26 cellular contexts compared by ENCODE assay signal in genomic region chr18:58277457-58277739, GRCh38.
A peak's percentile ranks its signal among the peaks of the same experiment; 100 is the strongest.
DNase-seq lines count a peak whose midpoint lies in the region; ATAC-seq, FAIRE-seq and TF ChIP-seq lines count a peak whose summit lies in the region.
"Had no signal": no experiment of that assay in that cellular context is flagged by ENCODE, and none has a peak within 500 bp of the region (broad histone marks: within the 10 kb centered on the region; RNA-seq: fewer than 3 reads in every experiment).

No MANE protein-coding gene starts in this region.

- WGBS in liver = 30% methylated on average over 2 of the region's 2 CpGs
- 76% methylated on average over 1 of the region's 2 CpGs for WGBS in HepG2 (ENCODE audit: low lambda C conversion rate)

- H3K4me1 ChIP-seq in liver (ENCODE audit: control insufficient read depth in 4 of 4, insufficient read depth in 4 of 4, low read length in 3 of 4) = peaks cover 6 to 37% (median 25%) of the 10 kb centered on the region in 4 donors
- H3K4me1 ChIP-seq in HepG2 (ENCODE audit: insufficient read depth, low read length) = peaks cover 49% of the 10 kb centered on the region
- H3K4me1 ChIP-seq in duodenal mucosa (ENCODE audit: control insufficient read depth in 1 of 2, insufficient read depth in 2 of 2, low read length in 2 of 2) = peaks cover 5 to 29% of the 10 kb centered on the region in 2 donors
- H3K4me1 ChIP-seq in muscle layer of colon (ENCODE audit: insufficient read depth, low read length) = peaks cover 26% of the 10 kb centered on the region
- H3K4me1 ChIP-seq: A549 had no signal

- H3K79me2 ChIP-seq in HepG2 (ENCODE audit: insufficient read depth, low read length) = peaks cover 50% of the 10 kb centered on the region

- no peak overlapping the region for H3K4me2 ChIP-seq in HepG2 (ENCODE audit: low read depth, low read length)
- H3K4me2 ChIP-seq: A549 had no signal

- 0 out of 2 replicates have a peak, but pooled peaks cover 6% of the 10 kb centered on the region for H4K20me1 ChIP-seq in HepG2 (ENCODE audit: insufficient read depth, low read length)

- peak overlapping the region in 1 of 3 donors; percentile 9 for H3K4me3 ChIP-seq in liver (ENCODE audit: low read depth in 1 of 3, low read length in 3 of 3)
- H3K4me3 ChIP-seq in HepG2 (replicated peaks in 1 of 3; ENCODE audit: insufficient read depth in 1 of 3, low read depth in 2 of 3, low read length in 3 of 3) = no peak overlapping the region
- H3K4me3 ChIP-seq in duodenal mucosa (ENCODE audit: low read depth in 1 of 2, low read length in 2 of 2) = peak overlapping the region; percentile 12 to 45
- H3K4me3 ChIP-seq in muscle layer of colon (ENCODE audit: low read depth in 1 of 2, low read length in 2 of 2) = peak overlapping the region in 1 of 2 donors; percentile 20
- H3K4me3 ChIP-seq: A549 had no signal

- POLR2A ChIA-PET in HepG2 (lab: Yijun Ruan, JAX) = no interaction called here

- ATAC-seq in HepG2 = no peak
- ATAC-seq: A549; activated naive CD8-positive, alpha-beta T cell treated with anti-CD3 and anti-CD28 coated beads, Interleukin-2, amount 50 U/mL, for 24 hours; natural killer cell had no signal

- no peaks in the 10 kb centered on the region for H3K9me3 ChIP-seq in liver (ENCODE audit: control insufficient read depth in 4 of 4, low read length in 3 of 4)
- H3K9me3 ChIP-seq in HepG2 (ENCODE audit: low read length) = no peaks in the 10 kb centered on the region
- no peaks in the 10 kb centered on the region for H3K9me3 ChIP-seq in duodenal mucosa (ENCODE audit: control insufficient read depth in 1 of 2, low read length in 2 of 2)
- no peaks in the 10 kb centered on the region for H3K9me3 ChIP-seq in muscle layer of colon (ENCODE audit: low read length)
- H3K9me3 ChIP-seq: A549 had no signal

- intact Hi-C loops in HepG2 (cut with micrococcal nuclease; ENCODE audit: unreplicated experiment) (no loop called here), posterior vena cava (cut with DNase I) (no loop called here)

- no peak for DNase-seq in HepG2 (ENCODE audit: low spot score)
- DNase-seq in posterior vena cava (ENCODE audit: low spot score) = no peak
- no peak for DNase-seq in LoVo (ENCODE audit: low spot score)
- DNase-seq in NCI-H345 (lab: John Stamatoyannopoulos, UW) = no peak
- DNase-seq in pons (ENCODE audit: low spot score) = no peak
- DNase-seq: activated CD4-positive, alpha-beta T cell treated with anti-CD3 and anti-CD28 coated beads for 48 hours; activated effector memory CD4-positive, alpha-beta T cell treated with Interleukin-2 at 50 U/mL for 16 hours; activated naive CD8-positive, alpha-beta T cell treated with anti-CD3 and anti-CD28 coated beads, Interleukin-2, amount 50 U/mL, for 24 hours; EL; HCEC 1CT; Karpas-422; natural killer cell; NCI-H1048; NCI-H2107; NCI-H510A treated with DMSO at 0.1 percent for 48 hours; posterior cingulate gyrus; RPMI8226; SW 1271 had no signal

- no peak overlapping the region for H2AFZ ChIP-seq in HepG2 (ENCODE audit: low read length)

- H3K27me3 ChIP-seq in liver (ENCODE audit: control insufficient read depth in 4 of 4, insufficient read depth in 4 of 4, low read length in 3 of 4) (no peaks in the 10 kb centered on the region), HepG2 (ENCODE audit: control insufficient read depth in 1 of 2, insufficient read depth in 2 of 2, low read length in 2 of 2) (no peaks in the 10 kb centered on the region), duodenal mucosa (ENCODE audit: control insufficient read depth in 1 of 2, insufficient read depth in 2 of 2, low read length in 2 of 2) (no peaks in the 10 kb centered on the region), muscle layer of colon (ENCODE audit: control insufficient read depth in 1 of 2, insufficient read depth in 2 of 2, low read length in 2 of 2) (no peaks in the 10 kb centered on the region)

- no TSS peak for BruUV-seq in HepG2 (replicated peaks; lab: Mats Ljungman, UMichigan)

- TF ChIP-seq CTCF in liver (IDR thresholded peaks at IDR 0.05; ENCODE audit: low read depth, low read length, missing input control) (no peak), HepG2 (CRISPR knock-in tag; IDR thresholded peaks at IDR 0.05) (no peak)

- TF ChIP-seq POLR2A in HepG2 (IDR thresholded peaks at IDR 0.05; ENCODE audit: insufficient read depth in 1 of 2, low read depth in 2 of 2, low read length in 2 of 2) = no peak

- H3K9ac ChIP-seq in liver (ENCODE audit: low read depth in 1 of 2, low read length in 2 of 2) (peak overlapping the region in 1 of 2 donors; percentile 60), HepG2 (ENCODE audit: insufficient read depth, low read depth, low read length) (no peak overlapping the region), duodenal mucosa (ENCODE audit: low read depth in 1 of 2, low read length in 2 of 2) (peak overlapping the region; percentile 24 to 49), muscle layer of colon (ENCODE audit: low read length) (no peak overlapping the region)

- CTCF ChIA-PET in HepG2 (lab: Yijun Ruan, JAX; ENCODE audit: low intra/inter-chr PET ratio, low total read pairs) = no interaction called here

- TF ChIP-seq RAD21 in liver (IDR thresholded peaks at IDR 0.05) (no peak), HepG2 (CRISPR knock-in tag; IDR thresholded peaks at IDR 0.05) (no peak)

- in situ Hi-C loops in HepG2 (cut with HindIII; ENCODE audit: extremely low pct_ligation_motif_present, low pct_unique_long_range_greater_than_20kb) = no loop called here

- FAIRE-seq in HepG2 (lab: Jason Lieb, UNC) = no peak
- FAIRE-seq: A549, bronchial epithelial cell, endothelial cell of umbilical vein, GM18507, urothelium cell line had no signal

- H3K36me3 ChIP-seq in liver (ENCODE audit: control insufficient read depth in 4 of 4, insufficient read depth in 3 of 4, low read depth in 1 of 4, low read length in 3 of 4) (no peaks in the 10 kb centered on the region), HepG2 (replicated peaks in 1 of 2; ENCODE audit: control insufficient read depth in 1 of 2, insufficient read depth in 2 of 2, low read length in 2 of 2) (peaks cover 1 to 11% of the 10 kb centered on the region in 2 experiments; a peak in 3 of 5 replicates), duodenal mucosa (ENCODE audit: control insufficient read depth in 1 of 2, insufficient read depth in 2 of 2, low read length in 2 of 2) (no peaks in the 10 kb centered on the region), muscle layer of colon (ENCODE audit: insufficient read depth, low read length) (no peaks in the 10 kb centered on the region)

- no peak for TF ChIP-seq EP300 in HepG2 (IDR thresholded peaks at IDR 0.05; ENCODE audit: low read depth in 2 of 2, low read length in 2 of 2)
- no peak for TF ChIP-seq EP300 in HepG2 (CRISPR knock-in tag; IDR thresholded peaks at IDR 0.05; ENCODE audit: borderline replicate concordance)

- H3K27ac ChIP-seq in liver (ENCODE audit: low read depth in 1 of 2, low read length in 2 of 2) = peak overlapping the region; percentile 46 to 49
- H3K27ac ChIP-seq in HepG2 (ENCODE audit: extremely low read length, insufficient read depth, low read length) = no peak overlapping the region
- H3K27ac ChIP-seq in duodenal mucosa (ENCODE audit: low read depth, low read length) = peak overlapping the region; percentile 2
- peak overlapping the region; percentile 35 for H3K27ac ChIP-seq in muscle layer of colon (ENCODE audit: low read depth, low read length)
- H3K27ac ChIP-seq: A549 had no signal

TF ChIP-seq in liver, 16 proteins besides CTCF, POLR2A, EP300 and RAD21:
- TF ChIP-seq SP1 (IDR thresholded peaks at IDR 0.05) = no peak
- no peak for TF ChIP-seq TAF1 (conservative IDR thresholded peaks at IDR 0.05)
- no peak for TF ChIP-seq ZBTB33 (IDR thresholded peaks at IDR 0.05)
- no peak for TF ChIP-seq YY1 (IDR thresholded peaks at IDR 0.05)
- TF ChIP-seq FOXA2 (IDR thresholded peaks at IDR 0.05) = no peak

TF ChIP-seq in HepG2, 621 proteins besides CTCF, POLR2A, EP300 and RAD21:
- TF ChIP-seq ZNF670 (CRISPR knock-in tag; IDR thresholded peaks at IDR 0.05; ENCODE audit: borderline replicate concordance) = no peak
- TF ChIP-seq MAFF (IDR thresholded peaks at IDR 0.05; ENCODE audit: low read depth, low read length) = no peak
- no peak for TF ChIP-seq ZNF292 (CRISPR knock-in tag; IDR thresholded peaks at IDR 0.05; ENCODE audit: borderline replicate concordance, low read depth)
- no peak for TF ChIP-seq ETS1 (CRISPR knock-in tag; IDR thresholded peaks at IDR 0.05)
- TF ChIP-seq ZNF296 (CRISPR knock-in tag; conservative IDR thresholded peaks at IDR 0.05) = no peak
- no peak for TF ChIP-seq ZNF547 (CRISPR knock-in tag; IDR thresholded peaks at IDR 0.05)
- no peak for TF ChIP-seq MAFG (CRISPR knock-in tag; IDR thresholded peaks at IDR 0.05)
- no peak for TF ChIP-seq ZBTB3 (CRISPR knock-in tag; IDR thresholded peaks at IDR 0.05; ENCODE audit: borderline replicate concordance, low read depth)
- TF ChIP-seq ZFYVE20 (CRISPR knock-in tag; IDR thresholded peaks at IDR 0.05; ENCODE audit: borderline replicate concordance, low read depth) = no peak
- TF ChIP-seq ZNF484 (CRISPR knock-in tag; IDR thresholded peaks at IDR 0.05; ENCODE audit: borderline replicate concordance, low read depth) = no peak
- no peak for TF ChIP-seq ARID2 (CRISPR knock-in tag; IDR thresholded peaks at IDR 0.05; ENCODE audit: borderline replicate concordance)

Comparison
In these comparisons a context has a peak if more than half of its experiments do, and no peak if none do; other contexts are left out.
1. H3K4me3 ChIP-seq: peak in duodenal mucosa (2 of 2); none in HepG2 (0 of 3).
2. H3K9ac ChIP-seq: peak in duodenal mucosa (2 of 2); none in HepG2 (single experiment) and muscle layer of colon (single experiment).